ENCODE assay signal across 17 cellular contexts in the genomic region with DNA sequence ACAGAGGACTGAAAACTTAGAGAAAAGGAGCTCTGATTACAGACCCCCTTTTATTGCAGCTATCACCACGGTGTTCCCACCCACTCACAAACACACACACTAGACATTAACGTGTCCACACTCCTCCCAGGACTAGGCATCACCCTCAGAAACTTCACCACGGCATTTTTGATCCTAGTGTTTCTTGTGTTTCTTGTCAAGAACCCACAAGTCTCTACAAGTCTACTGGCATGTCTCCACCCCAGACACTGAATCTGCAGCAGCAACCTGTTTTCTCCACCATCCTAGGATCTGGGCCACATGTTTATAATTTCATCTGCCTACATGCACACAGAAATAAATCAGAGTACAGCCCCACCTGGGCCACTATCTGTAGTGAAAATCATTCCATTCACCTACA. TPM values are rescaled to one million over a fixed set of nuclear protein-coding genes. Genes with fewer than 3 reads are reported as not detected.
DNase-seq lines count a peak whose midpoint lies in the region; ATAC-seq and TF ChIP-seq lines count a peak whose summit lies in the region.
"Had no signal": no experiment of that assay in that cellular context is flagged by ENCODE, and none has a peak within 500 bp of the region (broad histone marks: within the 10 kb centered on the region; RNA-seq: fewer than 3 reads in every experiment).

No MANE protein-coding gene starts in this region.

- H3F3A ChIP-seq in Loucy (ENCODE audit: low read depth) = no peaks in the 10 kb centered on the region

- CTCF ChIA-PET in activated CD8-positive, alpha-beta T cell treated with anti-CD3 and anti-CD28 coated beads for 36 hours (lab: Charles Lee) = interaction anchor here (1.0 kb wide), 1 partner anchor 10 kb away, joined by 3 read pairs; no protein-coding TSS in a partner anchor
- CTCF ChIA-PET in Caco-2 (lab: Charles Lee) = no interaction called here

- no peaks in the 10 kb centered on the region for H3K27me3 Mint-ChIP-seq in CD4-positive, CD25-positive, alpha-beta regulatory T cell
- H3K27me3 Mint-ChIP-seq in progenitor cell of endocrine pancreas (no peaks in the 10 kb centered on the region), Caco-2 (ENCODE audit: insufficient read depth, unreplicated experiment) (no peaks in the 10 kb centered on the region)
- no peaks in the 10 kb centered on the region for H3K27me3 Mint-ChIP-seq in activated CD8-positive, alpha-beta T cell treated with anti-CD3 and anti-CD28 coated beads for 36 hours

- no peak overlapping the region for H3K4me3 ChIP-seq in CD4-positive, CD25-positive, alpha-beta regulatory T cell (ENCODE audit: low read depth, low read length)
- H3K4me3 ChIP-seq in Loucy (ENCODE audit: low read length, poor library complexity, severe bottlenecking) = peak overlapping the region; percentile 52
- H3K4me3 ChIP-seq in Caco-2 (ENCODE audit: low read depth, low read length) = no peak overlapping the region
- H3K4me3 ChIP-seq: K562 had no signal

- H2AFZ ChIP-seq in Loucy (ENCODE audit: low read length) = no peak overlapping the region

- peaks cover 11% of the 10 kb centered on the region for H3K4me1 ChIP-seq in CD4-positive, CD25-positive, alpha-beta regulatory T cell (ENCODE audit: control insufficient read depth, insufficient read depth, low read length, poor library complexity, severe bottlenecking)
- H3K4me1 ChIP-seq in Loucy (ENCODE audit: insufficient read depth, low read length, poor library complexity, severe bottlenecking) (peaks cover 9% of the 10 kb centered on the region), Caco-2 (no peaks in the 10 kb centered on the region)

- H3K27ac Mint-ChIP-seq in CD4-positive, CD25-positive, alpha-beta regulatory T cell = no peak overlapping the region
- no peak overlapping the region for H3K27ac Mint-ChIP-seq in progenitor cell of endocrine pancreas
- no peak overlapping the region for H3K27ac Mint-ChIP-seq in activated CD8-positive, alpha-beta T cell treated with anti-CD3 and anti-CD28 coated beads for 36 hours
- H3K27ac Mint-ChIP-seq in Caco-2 (ENCODE audit: unreplicated experiment) = no peak overlapping the region

- POLR2A ChIA-PET in activated CD8-positive, alpha-beta T cell treated with anti-CD3 and anti-CD28 coated beads for 36 hours (lab: Charles Lee) = interaction anchor here (0.6 kb wide), 1 partner anchor 69 kb away, joined by 3 read pairs; no protein-coding TSS in a partner anchor
- POLR2A ChIA-PET in Caco-2 (lab: Charles Lee) = interaction anchor here (0.7 kb wide), 1 partner anchor 9 kb away, joined by 3 read pairs; no protein-coding TSS in a partner anchor

- no peaks in the 10 kb centered on the region for H3K9me2 ChIP-seq in Loucy (replicated peaks; ENCODE audit: low read depth, low read length)

- no peak for DNase-seq in CD4-positive, CD25-positive, alpha-beta regulatory T cell
- DNase-seq in epithelial cell of prostate (ENCODE audit: low read depth, low spot score) (no peak), progenitor cell of endocrine pancreas (ENCODE audit: low spot score, unreplicated experiment) (no peak), Caco-2 (no peak)
- DNase-seq in activated CD4-positive, alpha-beta T cell treated with anti-CD3 and anti-CD28 coated beads for 48 hours = no peak
- DNase-seq in activated CD8-positive, alpha-beta T cell treated with anti-CD3 and anti-CD28 coated beads for 36 hours = no peak
- DNase-seq: H7, MV-4-11, NCI-H1417, NCI-H187 treated with DMSO at 0.1 percent for 48 hours, NCI-H345, NCI-H526 treated with DMSO at 0.1 percent for 48 hours, RPMI8226 had no signal

- ATAC-seq in CD4-positive, CD25-positive, alpha-beta regulatory T cell (ENCODE audit: low read depth in 2 of 2) = no peak
- no peak for ATAC-seq in activated CD8-positive, alpha-beta T cell treated with anti-CD3 and anti-CD28 coated beads for 36 hours
- ATAC-seq: K562 had no signal

- intact Hi-C loops in activated CD8-positive, alpha-beta T cell treated with anti-CD3 and anti-CD28 coated beads for 36 hours (cut with micrococcal nuclease) = no loop called here
- intact Hi-C loops in Caco-2 (cut with micrococcal nuclease; ENCODE audit: unreplicated experiment) = no loop called here

- peak overlapping the region; percentile 30 for H3K9ac ChIP-seq in Loucy (ENCODE audit: low read depth, low read length, poor library complexity, severe bottlenecking)

- H3K79me2 ChIP-seq in Loucy (ENCODE audit: insufficient read depth, low read length) = peaks cover 66% of the 10 kb centered on the region

- peaks cover 0 to 18% (median 3%) of the 10 kb centered on the region in 7 donors for H3K9me3 Mint-ChIP-seq in CD4-positive, CD25-positive, alpha-beta regulatory T cell
- H3K9me3 Mint-ChIP-seq in progenitor cell of endocrine pancreas (ENCODE audit: low read depth) (peaks cover 18% of the 10 kb centered on the region), Caco-2 (ENCODE audit: unreplicated experiment) (no peaks in the 10 kb centered on the region)
- peaks cover 8% of the 10 kb centered on the region for H3K9me3 Mint-ChIP-seq in activated CD8-positive, alpha-beta T cell treated with anti-CD3 and anti-CD28 coated beads for 36 hours

- BruUV-seq in Caco-2 (replicated peaks; lab: Mats Ljungman, UMichigan) = no TSS peak

- H4K20me1 ChIP-seq in Loucy (ENCODE audit: insufficient read depth, low read length, poor library complexity, severe bottlenecking) = no peaks in the 10 kb centered on the region

- peak overlapping the region; percentile 63 for H3K4me2 ChIP-seq in Loucy (ENCODE audit: low read depth, low read length, poor library complexity, severe bottlenecking)

- peaks cover 26% of the 10 kb centered on the region for H3K36me3 ChIP-seq in CD4-positive, CD25-positive, alpha-beta regulatory T cell (ENCODE audit: control insufficient read depth, insufficient read depth, low read length)
- no peaks in the 10 kb centered on the region for H3K36me3 ChIP-seq in Loucy (ENCODE audit: insufficient read depth, low read length)
- H3K36me3 ChIP-seq in Caco-2 (ENCODE audit: control insufficient read depth, insufficient read depth, low read length) = no peaks in the 10 kb centered on the region

- no peak overlapping the region for H3K27ac ChIP-seq in CD4-positive, CD25-positive, alpha-beta regulatory T cell (ENCODE audit: insufficient read depth, low read length, poor library complexity, severe bottlenecking)
- H3K27ac ChIP-seq in epithelial cell of prostate = peak overlapping the region; percentile 34
- H3K27ac ChIP-seq: HL-60 had no signal

- no peaks in the 10 kb centered on the region for H3K27me3 ChIP-seq in CD4-positive, CD25-positive, alpha-beta regulatory T cell (ENCODE audit: control insufficient read depth, insufficient read depth, low read length)
- H3K27me3 ChIP-seq in Loucy (ENCODE audit: insufficient read depth, low read length, poor library complexity, severe bottlenecking) (no peaks in the 10 kb centered on the region), Caco-2 (replicated peaks; ENCODE audit: control insufficient read depth, insufficient read depth, low read length) (no peaks in the 10 kb centered on the region)

- peaks cover 12 to 19% of the 10 kb centered on the region in 2 experiments for H3K9me3 ChIP-seq in CD4-positive, CD25-positive, alpha-beta regulatory T cell (ENCODE audit: control insufficient read depth in 2 of 2, low read length in 2 of 2)
- no peaks in the 10 kb centered on the region for H3K9me3 ChIP-seq in Loucy (ENCODE audit: insufficient read depth, low read depth, low read length)
- H3K9me3 ChIP-seq in Caco-2 = no peaks in the 10 kb centered on the region

- peaks cover 7 to 43% (median 25%) of the 10 kb centered on the region in 4 donors for H3K4me1 Mint-ChIP-seq in CD4-positive, CD25-positive, alpha-beta regulatory T cell
- H3K4me1 Mint-ChIP-seq in progenitor cell of endocrine pancreas (ENCODE audit: low read depth) (peaks cover 17% of the 10 kb centered on the region), Caco-2 (ENCODE audit: low read depth, unreplicated experiment) (no peaks in the 10 kb centered on the region)
- H3K4me1 Mint-ChIP-seq in activated CD8-positive, alpha-beta T cell treated with anti-CD3 and anti-CD28 coated beads for 36 hours (ENCODE audit: low read depth) = peaks cover 22% of the 10 kb centered on the region

- peak overlapping the region in 3 of 4 donors; percentile 6 to 77 (median 10) for H3K4me3 Mint-ChIP-seq in CD4-positive, CD25-positive, alpha-beta regulatory T cell
- peak overlapping the region; percentile 31 for H3K4me3 Mint-ChIP-seq in progenitor cell of endocrine pancreas (ENCODE audit: low read depth)
- H3K4me3 Mint-ChIP-seq in activated CD8-positive, alpha-beta T cell treated with anti-CD3 and anti-CD28 coated beads for 36 hours = no peak overlapping the region
- no peak overlapping the region for H3K4me3 Mint-ChIP-seq in Caco-2 (ENCODE audit: unreplicated experiment)
- H3K4me3 Mint-ChIP-seq: CD14-positive monocyte had no signal

- H3K36me3 Mint-ChIP-seq in CD4-positive, CD25-positive, alpha-beta regulatory T cell = peaks cover 36% of the 10 kb centered on the region
- H3K36me3 Mint-ChIP-seq in progenitor cell of endocrine pancreas (ENCODE audit: insufficient read depth) (peaks cover 57% of the 10 kb centered on the region), Caco-2 (ENCODE audit: insufficient read depth, unreplicated experiment) (peaks cover 6% of the 10 kb centered on the region)
- H3K36me3 Mint-ChIP-seq in activated CD8-positive, alpha-beta T cell treated with anti-CD3 and anti-CD28 coated beads for 36 hours (ENCODE audit: low read depth) = peaks cover 72% of the 10 kb centered on the region

- TF ChIP-seq CTCF in Loucy (conservative IDR thresholded peaks at IDR 0.05; ENCODE audit: low read length) = no peak
- no peak for TF ChIP-seq CTCF in progenitor cell of endocrine pancreas (IDR thresholded peaks at IDR 0.05; ENCODE audit: unreplicated experiment)
- TF ChIP-seq CTCF in activated CD8-positive, alpha-beta T cell treated with anti-CD3 and anti-CD28 coated beads for 36 hours (IDR thresholded peaks at IDR 0.05) = no peak
- no peak for TF ChIP-seq CTCF in Caco-2 (IDR thresholded peaks at IDR 0.05; ENCODE audit: insufficient read depth in 1 of 2, low read depth in 1 of 2, low read length in 1 of 2, severe bottlenecking in 1 of 2, unreplicated experiment in 1 of 2)

RNA-seq across cellular contexts. Expression of gene ZNF486, which starts 4.3 kb away (rescaled TPM):
- total RNA-seq in CD4-positive, CD25-positive, alpha-beta regulatory T cell = 3.7 TPM
- polyA plus RNA-seq in CD4-positive, CD25-positive, alpha-beta regulatory T cell = 1 to 10 TPM; 1.9 to 6.4 (median 3.4) TPM
- total RNA-seq in progenitor cell of endocrine pancreas (29.6 and 31.8 TPM in 2 replicates), Caco-2 (2022) (0.66 and 0.79 TPM in 2 replicates)
- 10 to 100 TPM; 13.1 to 15.5 TPM for total RNA-seq in activated CD8-positive, alpha-beta T cell treated with anti-CD3 and anti-CD28 coated beads for 36 hours

Comparison
In these comparisons a context has a peak if more than half of its experiments do, and no peak if none do; other contexts are left out.
1. H3K4me3 Mint-ChIP-seq: peak in CD4-positive, CD25-positive, alpha-beta regulatory T cell (3 of 4) and progenitor cell of endocrine pancreas (single experiment); none in activated CD8-positive, alpha-beta T cell treated with anti-CD3 and anti-CD28 coated beads for 36 hours (single experiment) and Caco-2 (single experiment).